Comparison of ENCODE assay signal across 1 cellular context in genomic region chr19:13256918-13257317, GRCh38.
TF ChIP-seq lines count a peak whose summit lies in the region.

No MANE protein-coding gene starts in this region.

TF ChIP-seq in K562, 482 proteins besides CTCF, POLR2A, EP300 and RAD21 (continued from another document):
- no peak for TF ChIP-seq ZNF655 (CRISPR knock-in tag; IDR thresholded peaks at IDR 0.05)
